11 cellular contexts compared by ENCODE assay signal in the genomic region with DNA sequence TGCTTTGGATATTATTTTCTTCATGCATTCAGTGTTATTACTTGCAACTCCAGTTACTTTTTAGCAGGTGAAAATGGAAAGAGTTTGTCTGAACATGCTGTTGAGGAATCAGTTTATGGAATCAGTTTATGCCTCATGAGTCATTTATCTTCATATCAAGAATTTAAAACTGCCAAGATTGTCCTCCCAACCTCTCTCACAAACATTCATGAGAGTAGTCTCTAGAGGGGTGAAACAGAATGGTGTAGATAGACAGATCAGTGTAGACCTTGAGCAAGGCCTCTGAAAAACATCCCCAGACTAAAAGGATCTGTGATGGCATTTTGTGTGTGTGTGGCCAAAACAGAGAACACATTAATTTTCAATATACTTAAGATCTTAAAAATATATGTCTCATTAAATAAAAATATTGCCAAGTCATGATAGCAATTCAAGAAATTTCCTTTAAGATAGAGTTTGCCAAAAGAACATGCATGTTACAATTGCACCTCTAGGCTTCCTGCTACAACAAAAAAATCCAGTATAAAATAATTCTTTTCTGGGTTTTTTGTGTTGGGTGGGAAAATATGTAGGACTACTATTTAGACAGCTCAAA. TPM values are rescaled to one million over a fixed set of nuclear protein-coding genes. Genes with fewer than 3 reads are reported as not detected.
DNase-seq lines count a peak whose midpoint lies in the region; ATAC-seq and TF ChIP-seq lines count a peak whose summit lies in the region.
"Had no signal": no experiment of that assay in that cellular context is flagged by ENCODE, and none has a peak within 500 bp of the region (broad histone marks: within the 10 kb centered on the region; RNA-seq: fewer than 3 reads in every experiment).

No MANE protein-coding gene starts in this region.

- peak overlapping the region; percentile 2 for H3K27ac ChIP-seq in vagina
- H3K27ac ChIP-seq: BLaER1 treated with 17β-estradiol and CSF1 and Interleukin-3, amounts not matched to agents 10 nM and 100 nM; uterus had no signal

- ATAC-seq in stimulated activated naive CD8-positive, alpha-beta T cell treated with anti-CD3 and anti-CD28 coated beads, Interleukin-15, Interleukin-2, amounts not matched to agents 100 U/mL and 50 U/mL, for 24 hours, result no peak
- ATAC-seq in activated T-helper 17 cell treated with anti-CD3 and anti-CD28 coated beads, Interleukin-2, amount 50 U/mL, for 72 hours (replicated peaks), result no peak
- ATAC-seq in HG03378 (IDR thresholded peaks at IDR 0.05; ENCODE audit: unreplicated experiment), result no peak
- no peak for ATAC-seq in GM21515 (IDR thresholded peaks at IDR 0.05; ENCODE audit: unreplicated experiment)

- no peaks in the 10 kb centered on the region for H3K9me3 ChIP-seq in vagina
- H3K9me3 ChIP-seq: uterus had no signal

- peaks cover 34% of the 10 kb centered on the region for H3K36me3 Mint-ChIP-seq in stimulated activated naive CD8-positive, alpha-beta T cell treated with anti-CD3 and anti-CD28 coated beads, Interleukin-15, Interleukin-2, amounts not matched to agents 100 ng/mL and 50 ng/mL, for 24 hours (ENCODE audit: low read depth)
- H3K36me3 Mint-ChIP-seq in activated T-helper 17 cell treated with anti-CD3 and anti-CD28 coated beads, Interleukin-2, amount 50 U/mL, for 72 hours (ENCODE audit: low read depth), result peaks cover 53% of the 10 kb centered on the region

- no peak for DNase-seq in stimulated activated naive CD8-positive, alpha-beta T cell treated with anti-CD3 and anti-CD28 coated beads, Interleukin-15, Interleukin-2, amounts not matched to agents 100 U/mL and 50 U/mL, for 24 hours
- no peak for DNase-seq in foreskin fibroblast
- DNase-seq in vagina (ENCODE audit: extremely low spot score in 2 of 2), result no peak
- DNase-seq in superior temporal gyrus (ENCODE audit: extremely low spot score), result no peak
- DNase-seq: NCI-H2171, uterus had no signal

- intact Hi-C loops in vagina (cut with DNase I), result no loop called here

- TF ChIP-seq POLR2A in vagina (IDR thresholded peaks at IDR 0.05), result no peak

- H3K27ac Mint-ChIP-seq in stimulated activated naive CD8-positive, alpha-beta T cell treated with anti-CD3 and anti-CD28 coated beads, Interleukin-15, Interleukin-2, amounts not matched to agents 100 ng/mL and 50 ng/mL, for 24 hours, result peak overlapping the region; percentile 33
- peak overlapping the region; percentile 72 for H3K27ac Mint-ChIP-seq in activated T-helper 17 cell treated with anti-CD3 and anti-CD28 coated beads, Interleukin-2, amount 50 U/mL, for 72 hours

- TF ChIP-seq CTCF in foreskin fibroblast (IDR thresholded peaks at IDR 0.05; ENCODE audit: low read depth, low read length) (no peak), vagina (IDR thresholded peaks at IDR 0.05) (no peak)

- peaks cover 55% of the 10 kb centered on the region for H3K4me1 ChIP-seq in vagina

- peaks cover 82% of the 10 kb centered on the region for H3K4me1 Mint-ChIP-seq in stimulated activated naive CD8-positive, alpha-beta T cell treated with anti-CD3 and anti-CD28 coated beads, Interleukin-15, Interleukin-2, amounts not matched to agents 100 ng/mL and 50 ng/mL, for 24 hours (ENCODE audit: low read depth)
- peaks cover 37% of the 10 kb centered on the region for H3K4me1 Mint-ChIP-seq in activated T-helper 17 cell treated with anti-CD3 and anti-CD28 coated beads, Interleukin-2, amount 50 U/mL, for 72 hours

- no peaks in the 10 kb centered on the region for H3K27me3 Mint-ChIP-seq in stimulated activated naive CD8-positive, alpha-beta T cell treated with anti-CD3 and anti-CD28 coated beads, Interleukin-15, Interleukin-2, amounts not matched to agents 100 ng/mL and 50 ng/mL, for 24 hours
- H3K27me3 Mint-ChIP-seq in activated T-helper 17 cell treated with anti-CD3 and anti-CD28 coated beads, Interleukin-2, amount 50 U/mL, for 72 hours, result no peaks in the 10 kb centered on the region

- peak overlapping the region; percentile 67 for H3K4me3 Mint-ChIP-seq in stimulated activated naive CD8-positive, alpha-beta T cell treated with anti-CD3 and anti-CD28 coated beads, Interleukin-15, Interleukin-2, amounts not matched to agents 100 ng/mL and 50 ng/mL, for 24 hours
- peak overlapping the region; percentile 98 for H3K4me3 Mint-ChIP-seq in activated T-helper 17 cell treated with anti-CD3 and anti-CD28 coated beads, Interleukin-2, amount 50 U/mL, for 72 hours

- H3K9me3 Mint-ChIP-seq in stimulated activated naive CD8-positive, alpha-beta T cell treated with anti-CD3 and anti-CD28 coated beads, Interleukin-15, Interleukin-2, amounts not matched to agents 100 ng/mL and 50 ng/mL, for 24 hours, result no peaks in the 10 kb centered on the region
- H3K9me3 Mint-ChIP-seq in activated T-helper 17 cell treated with anti-CD3 and anti-CD28 coated beads, Interleukin-2, amount 50 U/mL, for 72 hours, result no peaks in the 10 kb centered on the region

- no peaks in the 10 kb centered on the region for H3K27me3 ChIP-seq in vagina
- H3K27me3 ChIP-seq: BLaER1 treated with 17β-estradiol and CSF1 and Interleukin-3, amounts not matched to agents 10 nM and 100 nM; uterus had no signal

- peak overlapping the region; percentile 5 to 28 for H3K4me3 ChIP-seq in foreskin fibroblast (ENCODE audit: low read depth in 1 of 2, low read length in 2 of 2)
- no peak overlapping the region for H3K4me3 ChIP-seq in vagina
- H3K4me3 ChIP-seq: BLaER1 treated with 17β-estradiol and CSF1 and Interleukin-3, amounts not matched to agents 10 nM and 100 nM; uterus had no signal

- H3K36me3 ChIP-seq in vagina, result peaks cover 0 to 33% of the 10 kb centered on the region in 2 donors
- H3K36me3 ChIP-seq: uterus had no signal

RNA-seq across cellular contexts. Expression of gene ANXA1, which starts 5.0 kb away (rescaled TPM):
- 10 to 100 TPM; 50.3 to 57.1 TPM for total RNA-seq in activated T-helper 17 cell treated with anti-CD3 and anti-CD28 coated beads, Interleukin-2, amount 50 U/mL, for 72 hours
- 834 TPM for total RNA-seq in vagina

Comparison
In these comparisons a context has a peak if more than half of its experiments do, and no peak if none do; other contexts are left out.
1. H3K4me3 ChIP-seq: peak in foreskin fibroblast (2 of 2); none in vagina (0 of 2).
2. RNA of gene ANXA1, which starts 5.0 kb away (total RNA-seq): 834 TPM in vagina (single experiment); 50.3 to 57.1 TPM in activated T-helper 17 cell treated with anti-CD3 and anti-CD28 coated beads, Interleukin-2, amount 50 U/mL, for 72 hours; every median in the first group is over 10 times any median in the second.